ENCODE assay signal across 6 cellular contexts in genomic region chr7:99379693-99380031, GRCh38. TPM values are rescaled to one million over a fixed set of nuclear protein-coding genes. Genes with fewer than 3 reads are reported as not detected.
DNase-seq lines count a peak whose midpoint lies in the region; ATAC-seq and TF ChIP-seq lines count a peak whose summit lies in the region.
"Not testable (repeated sequence)": the region's sequence is repeated elsewhere in the genome, so short reads cannot be mapped to it uniquely, and the experiment has no call there.

No MANE protein-coding gene starts in this region.

- intact Hi-C loops in right lobe of liver (cut with DNase I); gastrocnemius medialis (cut with DNase I; ENCODE audit: low total_unique reads): not testable (repeated sequence)

- TF ChIP-seq POLR2A in right lobe of liver (IDR thresholded peaks at IDR 0.05); gastrocnemius medialis (IDR thresholded peaks at IDR 0.05): not testable (repeated sequence)

- H3K4me3 ChIP-seq in HL-60 (replicated peaks; ENCODE audit: insufficient read depth, low read length) (peak overlapping the region; percentile 40), duodenal mucosa (ENCODE audit: low read depth in 1 of 2, low read length in 2 of 2) (peak overlapping the region; percentile 37 to 53), right lobe of liver (peak overlapping the region; percentile 6 to 29 (median 16)), gastrocnemius medialis (peak overlapping the region; percentile 14 to 34 (median 18))

- in situ Hi-C loops in gastrocnemius medialis (cut with MboI; ENCODE audit: low sequenced_read_pairs in 4 of 4) = not testable (repeated sequence)

- peak overlapping the region; percentile 77 for H3K4me3 Mint-ChIP-seq in activated T-cell treated with anti-CD3 and anti-CD28 coated beads, Interleukin-2, amount 50 U/mL, for 4 hours

- peaks cover 63% of the 10 kb centered on the region for H3K4me1 Mint-ChIP-seq in activated T-cell treated with anti-CD3 and anti-CD28 coated beads, Interleukin-2, amount 50 U/mL, for 4 hours (ENCODE audit: low read depth)

- not testable (repeated sequence) for DNase-seq in HL-60 (ENCODE audit: low read depth in 1 of 2, low spot score in 1 of 2); activated T-cell treated with anti-CD3 and anti-CD28 coated beads, Interleukin-2, amount 50 U/mL, for 4 hours; right lobe of liver; gastrocnemius medialis

- H3K9ac ChIP-seq in duodenal mucosa (ENCODE audit: low read depth in 1 of 2, low read length in 2 of 2) = peak overlapping the region; percentile 47 to 56

- not testable (repeated sequence) for H3K27me3 Mint-ChIP-seq in activated T-cell treated with anti-CD3 and anti-CD28 coated beads, Interleukin-2, amount 50 U/mL, for 4 hours (ENCODE audit: low read depth)

- H3K27ac ChIP-seq in 22Rv1 (peak overlapping the region; percentile 27), HL-60 (replicated peaks) (peak overlapping the region; percentile 86), duodenal mucosa (ENCODE audit: low read depth, low read length) (peak overlapping the region; percentile 66), right lobe of liver (peak overlapping the region; percentile 29 to 75 (median 74)), gastrocnemius medialis (peak overlapping the region; percentile 74 to 77 (median 75))

- H3K36me3 ChIP-seq in duodenal mucosa (ENCODE audit: control insufficient read depth in 1 of 2, insufficient read depth in 2 of 2, low read length in 2 of 2) = peaks cover 0 to 14% of the 10 kb centered on the region in 2 donors
- H3K36me3 ChIP-seq in right lobe of liver, gastrocnemius medialis: not testable (repeated sequence)

- H3K4me1 ChIP-seq in duodenal mucosa (ENCODE audit: control insufficient read depth in 1 of 2, insufficient read depth in 2 of 2, low read length in 2 of 2) (peaks cover 30 to 34% of the 10 kb centered on the region in 2 donors), right lobe of liver (peaks cover 0 to 46% (median 13%) of the 10 kb centered on the region in 4 donors), gastrocnemius medialis (peaks cover 8 to 25% of the 10 kb centered on the region in 2 donors)

- not testable (repeated sequence) for H3K27me3 ChIP-seq in HL-60 (ENCODE audit: insufficient read depth, poor library complexity, severe bottlenecking); duodenal mucosa (ENCODE audit: control insufficient read depth in 1 of 2, insufficient read depth in 2 of 2, low read length in 2 of 2); right lobe of liver; gastrocnemius medialis

- 46% methylated on average over 7 of the region's 7 CpGs for WGBS in right lobe of liver (ENCODE audit: insufficient coverage, low coverage, low lambda C conversion rate, missing lambda C conversion rate)

- H3K36me3 Mint-ChIP-seq in activated T-cell treated with anti-CD3 and anti-CD28 coated beads, Interleukin-2, amount 50 U/mL, for 4 hours (ENCODE audit: insufficient read depth) = peaks cover 12% of the 10 kb centered on the region

- not testable (repeated sequence) for H3K9me3 ChIP-seq in duodenal mucosa (ENCODE audit: control insufficient read depth in 1 of 2, low read length in 2 of 2); right lobe of liver; gastrocnemius medialis

- peak in 1 of 2 donors; percentile 3 for ATAC-seq in activated T-cell treated with anti-CD3 and anti-CD28 coated beads, Interleukin-2, amount 50 U/mL, for 4 hours
- not testable (repeated sequence) for ATAC-seq in right lobe of liver, gastrocnemius medialis

- not testable (repeated sequence) for H3K9me3 Mint-ChIP-seq in activated T-cell treated with anti-CD3 and anti-CD28 coated beads, Interleukin-2, amount 50 U/mL, for 4 hours

- not testable (repeated sequence) for TF ChIP-seq CTCF in 22Rv1 (IDR thresholded peaks at IDR 0.05); HL-60 (IDR thresholded peaks at IDR 0.05; ENCODE audit: insufficient read depth, low read length); right lobe of liver (IDR thresholded peaks at IDR 0.05); gastrocnemius medialis (IDR thresholded peaks at IDR 0.05 in 4 of 5, conservative IDR thresholded peaks at IDR 0.05 in 1 of 5)

RNA-seq across cellular contexts. Expression of gene ARPC1B, which starts 5.1 kb away (rescaled TPM):
- 100 to 1,000 TPM; 240 to 282 (median 274) TPM for total RNA-seq in activated T-cell treated with anti-CD3 and anti-CD28 coated beads, Interleukin-2, amount 50 U/mL, for 4 hours
- total RNA-seq in right lobe of liver = 100 to 1,000 TPM in 2 of 6 experiments, 10 to 100 TPM in 4; 24.4 to 197 (median 52.7) TPM
- total RNA-seq in gastrocnemius medialis = 10 to 100 TPM; 24.7 to 38.7 (median 30.8) TPM

RNA-seq across cellular contexts. Expression of gene PDAP1, which starts 28.7 kb away (rescaled TPM):
- 100 to 1,000 TPM; 231 to 255 (median 235) TPM for total RNA-seq in activated T-cell treated with anti-CD3 and anti-CD28 coated beads, Interleukin-2, amount 50 U/mL, for 4 hours
- total RNA-seq in right lobe of liver = 10 to 100 TPM; 36.3 to 52.9 (median 39.6) TPM
- total RNA-seq in gastrocnemius medialis = 100 to 1,000 TPM in 3 of 4 donors, 10 to 100 TPM in 1; 81.7 to 258 (median 198) TPM

RNA-seq across cellular contexts. Expression of gene BUD31, which starts 29.1 kb away (rescaled TPM):
- total RNA-seq in activated T-cell treated with anti-CD3 and anti-CD28 coated beads, Interleukin-2, amount 50 U/mL, for 4 hours = 100 to 1,000 TPM; 174 to 231 (median 178) TPM
- total RNA-seq in right lobe of liver = 10 to 100 TPM; 25.6 to 49.2 (median 33.3) TPM
- 10 to 100 TPM; 23.3 to 46.8 (median 28.0) TPM for total RNA-seq in gastrocnemius medialis

RNA-seq across cellular contexts. Expression of gene ARPC1A, which starts 54.0 kb away (rescaled TPM):
- 10 to 100 TPM; 81.5 to 85.5 (median 81.9) TPM for total RNA-seq in activated T-cell treated with anti-CD3 and anti-CD28 coated beads, Interleukin-2, amount 50 U/mL, for 4 hours
- 10 to 100 TPM; 50.0 to 78.0 (median 63.4) TPM for total RNA-seq in right lobe of liver
- total RNA-seq in gastrocnemius medialis = 10 to 100 TPM; 37.0 to 58.8 (median 44.1) TPM

RNA-seq across cellular contexts. Expression of gene PTCD1, which starts 58.9 kb away (rescaled TPM):
- 10 to 100 TPM; 11.9 to 15.1 (median 13.9) TPM for total RNA-seq in activated T-cell treated with anti-CD3 and anti-CD28 coated beads, Interleukin-2, amount 50 U/mL, for 4 hours
- total RNA-seq in right lobe of liver (1 to 10 TPM; 2.4 to 5.3 (median 2.8) TPM), gastrocnemius medialis (10 to 100 TPM in 2 of 4 donors, 1 to 10 TPM in 2; 7.8 to 14.1 (median 10.9) TPM)

Comparison
In these comparisons a context has a peak if more than half of its experiments do, and no peak if none do; other contexts are left out.
1. H3K27ac ChIP-seq: peak in every context shown above with its lines; median percentile 86 in HL-60; 75 in gastrocnemius medialis; 74 in right lobe of liver; 66 in duodenal mucosa; 27 in 22Rv1.